In the genomic region with DNA sequence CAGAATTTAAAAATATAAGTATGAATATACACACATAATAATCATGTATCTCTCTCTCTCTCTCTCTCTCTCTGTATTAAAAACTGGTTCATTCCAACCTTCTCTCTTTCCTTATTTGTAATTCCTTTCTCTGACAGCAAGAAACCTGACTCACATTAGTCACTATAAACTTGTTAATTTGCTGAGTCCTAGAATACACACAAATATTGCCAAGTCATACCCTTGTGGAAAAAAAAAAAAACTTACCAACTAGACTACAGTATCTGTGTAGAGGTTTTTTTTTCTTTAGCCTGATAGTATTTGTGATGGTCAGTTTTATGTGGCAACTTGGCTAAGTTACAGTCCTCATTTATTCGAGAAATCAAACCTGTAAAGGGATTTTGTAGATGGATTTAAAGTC, we compare ENCODE assay signal across 1 cellular context.
TF ChIP-seq lines count a peak whose summit lies in the region.

No MANE protein-coding gene starts in this region.

TF ChIP-seq in IMR-90, 13 proteins besides CTCF, POLR2A, EP300 and RAD21:
- TF ChIP-seq SMC3 (IDR thresholded peaks at IDR 0.05; ENCODE audit: low read depth, low read length) (no peak), NFE2L2 (IDR thresholded peaks at IDR 0.05; ENCODE audit: low read depth, low read length) (peak; percentile 41; the same call in 1 of the 2 replicates)
